Comparison of ENCODE assay signal across 19 cellular contexts in genomic region chr13:52319876-52320275, GRCh38.
DNase-seq lines count a peak whose midpoint lies in the region; ATAC-seq and TF ChIP-seq lines count a peak whose summit lies in the region.
"Had no signal": no experiment of that assay in that cellular context is flagged by ENCODE, and none has a peak within 500 bp of the region (broad histone marks: within the 10 kb centered on the region; RNA-seq: fewer than 3 reads in every experiment).

No MANE protein-coding gene starts in this region.

- dilution Hi-C loops in IMR-90 (cut with HindIII; ENCODE audit: low sequenced_read_pairs, unreplicated experiment): no loop called here
- dilution Hi-C loops in mammary epithelial cell (cut with HindIII; ENCODE audit: low sequenced_read_pairs): no loop called here

- H2AFZ ChIP-seq in IMR-90 (replicated peaks; ENCODE audit: low read length, poor library complexity) (no peak overlapping the region), mammary epithelial cell (ENCODE audit: low read depth, low read length) (no peak overlapping the region)

- no peak overlapping the region for H2BK120ac ChIP-seq in IMR-90 (ENCODE audit: low read depth, low read length)

- H3K27ac ChIP-seq in IMR-90 (ENCODE audit: insufficient read depth, low read length) (no peak overlapping the region), mammary epithelial cell (ENCODE audit: insufficient read depth, low read depth, low read length) (no peak overlapping the region)

- H2BK20ac ChIP-seq in IMR-90 (ENCODE audit: low read depth, low read length): no peak overlapping the region

- no peak overlapping the region for H4K91ac ChIP-seq in IMR-90 (ENCODE audit: insufficient read depth, low read depth, low read length)

- H3K56ac ChIP-seq in IMR-90 (ENCODE audit: extremely low read depth, insufficient read depth, low read length): no peak overlapping the region

- peaks cover 10% of the 10 kb centered on the region; the same call in 1 of the 2 replicates for H3K27me3 ChIP-seq in IMR-90 (ENCODE audit: control insufficient read depth, insufficient read depth, low read length)
- H3K27me3 ChIP-seq in mammary epithelial cell (ENCODE audit: insufficient read depth, low read length): no peaks in the 10 kb centered on the region

- no peaks in the 10 kb centered on the region for H3K9me1 ChIP-seq in IMR-90 (ENCODE audit: insufficient read depth, low read length)

- TF ChIP-seq CTCF in IMR-90 (conservative IDR thresholded peaks at IDR 0.05; ENCODE audit: low read depth, low read length) (no peak), mammary epithelial cell (conservative IDR thresholded peaks at IDR 0.05 in 1 of 2, IDR thresholded peaks at IDR 0.05 in 1 of 2; ENCODE audit: extremely low read depth in 1 of 2, insufficient read depth in 1 of 2, low read depth in 1 of 2, low read length in 2 of 2) (no peak), natural killer cell (IDR thresholded peaks at IDR 0.05) (no peak)

- no peaks in the 10 kb centered on the region for H3K4me1 Mint-ChIP-seq in activated CD4-positive, alpha-beta T cell treated with anti-CD3 and anti-CD28 coated beads, Interleukin-2, amount 10 ng/mL, durations not matched to agents 24 days and 14 days
- H3K4me1 Mint-ChIP-seq in natural killer cell: no peaks in the 10 kb centered on the region

- no peak overlapping the region for H3K18ac ChIP-seq in IMR-90 (ENCODE audit: low read depth, low read length)

- no peak for TF ChIP-seq POLR2A in IMR-90 (IDR thresholded peaks at IDR 0.05; ENCODE audit: low read depth, low read length)

- H3K4me2 ChIP-seq in IMR-90 (ENCODE audit: low read depth, low read length): no peak overlapping the region
- H3K4me2 ChIP-seq in mammary epithelial cell (ENCODE audit: insufficient read depth, low read depth, low read length): no peak overlapping the region

- intact Hi-C loops in activated CD4-positive, alpha-beta T cell treated with anti-CD3 and anti-CD28 coated beads, Interleukin-2, amount 10 ng/mL, durations not matched to agents 24 days and 14 days (cut with micrococcal nuclease): no loop called here
- intact Hi-C loops in IMR-90 (cut with micrococcal nuclease): no loop called here
- intact Hi-C loops in mammary epithelial cell (cut with micrococcal nuclease): no loop called here
- intact Hi-C loops in natural killer cell (cut with micrococcal nuclease): no loop called here

- no peak overlapping the region for H2BK15ac ChIP-seq in IMR-90 (ENCODE audit: low read depth, low read length)

- no peaks in the 10 kb centered on the region for H4K20me1 ChIP-seq in IMR-90 (ENCODE audit: insufficient read depth, low read length)
- H4K20me1 ChIP-seq in mammary epithelial cell (ENCODE audit: insufficient read depth, low read length): no peaks in the 10 kb centered on the region

- H3K79me2 ChIP-seq in mammary epithelial cell (ENCODE audit: insufficient read depth, low read length): no peaks in the 10 kb centered on the region

- no peaks in the 10 kb centered on the region for H3K9me3 ChIP-seq in IMR-90 (ENCODE audit: control insufficient read depth, insufficient read depth, low read length)
- H3K9me3 ChIP-seq in mammary epithelial cell (replicated peaks; ENCODE audit: insufficient read depth, low read length): no peaks in the 10 kb centered on the region
- H3K9me3 ChIP-seq: BE2C, HAP-1 had no signal

- no peak overlapping the region for H3K14ac ChIP-seq in IMR-90 (replicated peaks; ENCODE audit: low read depth, low read length)

- H3K4me3 Mint-ChIP-seq in activated CD4-positive, alpha-beta T cell treated with anti-CD3 and anti-CD28 coated beads, Interleukin-2, amount 10 ng/mL, durations not matched to agents 24 days and 14 days: no peak overlapping the region
- no peak overlapping the region for H3K4me3 Mint-ChIP-seq in natural killer cell
- H3K4me3 Mint-ChIP-seq: CD4-positive, CD25-positive, alpha-beta regulatory T cell had no signal

- no peaks in the 10 kb centered on the region for H3K36me3 Mint-ChIP-seq in activated CD4-positive, alpha-beta T cell treated with anti-CD3 and anti-CD28 coated beads, Interleukin-2, amount 10 ng/mL, durations not matched to agents 24 days and 14 days (ENCODE audit: low read depth)
- H3K36me3 Mint-ChIP-seq in natural killer cell: no peaks in the 10 kb centered on the region
- H3K36me3 Mint-ChIP-seq: CD4-positive, CD25-positive, alpha-beta regulatory T cell had no signal

- H2BK5ac ChIP-seq in IMR-90 (ENCODE audit: low read depth, low read length, poor library complexity, severe bottlenecking): no peak overlapping the region

- no peaks in the 10 kb centered on the region for H3K79me1 ChIP-seq in IMR-90 (ENCODE audit: low read depth in 1 of 2, low read length in 2 of 2)

- no TSS peak for BruUV-seq in IMR-90 (replicated peaks; lab: Mats Ljungman, UMichigan)
- BruUV-seq in mammary epithelial cell (replicated peaks; lab: Mats Ljungman, UMichigan): no TSS peak

- in situ Hi-C loops in IMR-90 (cut with MboI; ENCODE audit: low sequenced_read_pairs): no loop called here
- in situ Hi-C loops in mammary epithelial cell (cut with MboI; ENCODE audit: low sequenced_read_pairs in 2 of 2): no loop called here

- no peak overlapping the region for H2AK9ac ChIP-seq in IMR-90 (replicated peaks; ENCODE audit: low read depth, low read length, poor library complexity)

- H4K8ac ChIP-seq in IMR-90 (ENCODE audit: low read depth in 2 of 2, low read length in 2 of 2): no peak overlapping the region

- ATAC-seq in IMR-90 (ENCODE audit: low read depth): no peak
- no peak for ATAC-seq in natural killer cell
- ATAC-seq in GM21737 (IDR thresholded peaks at IDR 0.05; ENCODE audit: unreplicated experiment): no peak
- ATAC-seq: Right ventricle myocardium inferior had no signal

- no peak for TF ChIP-seq RAD21 in IMR-90 (IDR thresholded peaks at IDR 0.05; ENCODE audit: low read length)

- WGBS in IMR-90 (ENCODE audit: extremely low coverage in 2 of 2, insufficient read length in 1 of 2), 2 experiments: no CpG with 5 or more reads among the region's 2 CpGs
- WGBS in mammary epithelial cell (ENCODE audit: low coverage, missing lambda C conversion rate): 57% methylated on average over 2 of the region's 2 CpGs

- H3K4ac ChIP-seq in IMR-90 (ENCODE audit: low read depth, low read length): no peak overlapping the region

- no peak overlapping the region for H3K9ac ChIP-seq in IMR-90 (ENCODE audit: low read depth, low read length)
- H3K9ac ChIP-seq in mammary epithelial cell (ENCODE audit: insufficient read depth, low read length): no peak overlapping the region

- H3K23ac ChIP-seq in IMR-90 (ENCODE audit: low read depth, low read length): no peak overlapping the region

- H3K27ac Mint-ChIP-seq in activated CD4-positive, alpha-beta T cell treated with anti-CD3 and anti-CD28 coated beads, Interleukin-2, amount 10 ng/mL, durations not matched to agents 24 days and 14 days: no peak overlapping the region
- no peak overlapping the region for H3K27ac Mint-ChIP-seq in natural killer cell
- H3K27ac Mint-ChIP-seq: CD4-positive, CD25-positive, alpha-beta regulatory T cell had no signal

- H3K36me3 ChIP-seq in IMR-90 (ENCODE audit: control insufficient read depth, insufficient read depth, low read length): no peaks in the 10 kb centered on the region
- H3K36me3 ChIP-seq in mammary epithelial cell (ENCODE audit: insufficient read depth, low read length): no peaks in the 10 kb centered on the region
- H3K36me3 ChIP-seq: BE2C, HAP-1 had no signal

- H3K4me1 ChIP-seq in IMR-90 (ENCODE audit: control insufficient read depth, insufficient read depth, low read length): no peaks in the 10 kb centered on the region
- peaks cover 4% of the 10 kb centered on the region for H3K4me1 ChIP-seq in mammary epithelial cell (ENCODE audit: insufficient read depth, low read length)
- H3K4me1 ChIP-seq: BE2C, HAP-1 had no signal

- CTCF ChIA-PET in IMR-90 (lab: Yijun Ruan, JAX): no interaction called here
- CTCF ChIA-PET in mammary epithelial cell (lab: Charles Lee; ENCODE audit: low non-redundant PET): no interaction called here

- H3K27me3 Mint-ChIP-seq in activated CD4-positive, alpha-beta T cell treated with anti-CD3 and anti-CD28 coated beads, Interleukin-2, amount 10 ng/mL, durations not matched to agents 24 days and 14 days: peaks cover 12% of the 10 kb centered on the region
- H3K27me3 Mint-ChIP-seq in natural killer cell (ENCODE audit: low read depth in 2 of 2): peaks cover 12 to 35% of the 10 kb centered on the region in 2 donors

- peak; percentile 34 for DNase-seq in activated CD4-positive, alpha-beta T cell treated with anti-CD3 and anti-CD28 coated beads, Interleukin-2, amount 10 ng/mL, durations not matched to agents 24 days and 14 days
- DNase-seq in activated CD4-positive, alpha-beta T cell treated with anti-CD3 and anti-CD28 coated beads for 48 hours: no peak
- DNase-seq in IMR-90 (peak; percentile 4), mammary epithelial cell (peak; percentile 25), renal cortical epithelial cell (ENCODE audit: low read depth) (peak; percentile 29), natural killer cell (no peak), NCI-H524 treated with DMSO at 0.1 percent for 48 hours (lab: John Stamatoyannopoulos, UW) (no peak)
- DNase-seq: BE2C; CD4-positive, CD25-positive, alpha-beta regulatory T cell; COR-L47; DMS 273 treated with DMSO at 0.1 percent for 48 hours; KBM-7; NCI-H1105; NCI-H2081; NCI-H446 treated with DMSO at 0.1 percent for 48 hours; SW 1271 had no signal

- POLR2A ChIA-PET in IMR-90 (lab: Charles Lee; ENCODE audit: unreplicated experiment): no interaction called here

- no peak overlapping the region for H2AK5ac ChIP-seq in IMR-90 (ENCODE audit: low read depth, low read length)

- H3K9me3 Mint-ChIP-seq in activated CD4-positive, alpha-beta T cell treated with anti-CD3 and anti-CD28 coated beads, Interleukin-2, amount 10 ng/mL, durations not matched to agents 24 days and 14 days: peaks cover 3% of the 10 kb centered on the region
- H3K9me3 Mint-ChIP-seq in natural killer cell: no peaks in the 10 kb centered on the region

- no peak overlapping the region for H4K5ac ChIP-seq in IMR-90 (ENCODE audit: low read depth, low read length)

- H3K4me3 ChIP-seq in IMR-90 (ENCODE audit: insufficient read depth, low read depth, low read length): no peak overlapping the region
- H3K4me3 ChIP-seq in mammary epithelial cell (replicated peaks in 1 of 3; ENCODE audit: insufficient read depth in 1 of 3, low read depth in 2 of 3, low read length in 3 of 3): no peak overlapping the region
- H3K4me3 ChIP-seq: HAP-1 had no signal

TF ChIP-seq in IMR-90, 13 proteins besides CTCF, POLR2A, EP300 and RAD21 (continues in another document):
- TF ChIP-seq BHLHE40 (IDR thresholded peaks at IDR 0.05; ENCODE audit: low read depth, low read length): no peak
- no peak for TF ChIP-seq NFE2L2 (IDR thresholded peaks at IDR 0.05; ENCODE audit: low read depth, low read length)
- TF ChIP-seq ELK1 (IDR thresholded peaks at IDR 0.05; ENCODE audit: borderline replicate concordance, low read depth, low read length): no peak

Comparison
In these comparisons a context has a peak if more than half of its experiments do, and no peak if none do; other contexts are left out.
1. DNase-seq: peak in activated CD4-positive, alpha-beta T cell treated with anti-CD3 and anti-CD28 coated beads, Interleukin-2, amount 10 ng/mL, durations not matched to agents 24 days and 14 days (single experiment), IMR-90 (single experiment), mammary epithelial cell (single experiment) and renal cortical epithelial cell (single experiment); none in activated CD4-positive, alpha-beta T cell treated with anti-CD3 and anti-CD28 coated beads for 48 hours (single experiment), natural killer cell (single experiment) and NCI-H524 treated with DMSO at 0.1 percent for 48 hours (single experiment).